1 cellular context compared by ENCODE assay signal in the genomic region with DNA sequence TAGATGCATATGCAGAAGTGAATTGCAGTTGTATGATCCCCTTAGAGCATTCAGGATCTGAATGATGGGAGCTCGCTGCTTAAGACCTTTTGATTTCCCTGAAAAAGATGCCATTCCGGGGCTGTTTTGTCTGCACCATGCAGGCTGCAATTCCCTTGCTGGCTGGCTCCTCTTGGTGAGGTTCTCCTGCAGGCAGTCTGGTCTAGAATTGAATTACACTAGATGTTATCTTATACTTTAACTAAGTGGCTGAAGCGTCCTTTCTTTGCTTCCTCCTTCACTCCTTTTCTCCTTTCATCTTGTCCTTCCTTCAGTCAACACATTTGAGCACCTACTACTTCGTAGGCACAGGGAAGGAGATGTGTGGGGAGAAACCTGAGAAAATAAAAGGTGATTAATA.
TF ChIP-seq lines count a peak whose summit lies in the region.

No MANE protein-coding gene starts in this region.

TF ChIP-seq in SK-N-SH, 30 proteins besides CTCF, POLR2A, EP300 and RAD21 (continued from another document):
- TF ChIP-seq, protein P1, sequence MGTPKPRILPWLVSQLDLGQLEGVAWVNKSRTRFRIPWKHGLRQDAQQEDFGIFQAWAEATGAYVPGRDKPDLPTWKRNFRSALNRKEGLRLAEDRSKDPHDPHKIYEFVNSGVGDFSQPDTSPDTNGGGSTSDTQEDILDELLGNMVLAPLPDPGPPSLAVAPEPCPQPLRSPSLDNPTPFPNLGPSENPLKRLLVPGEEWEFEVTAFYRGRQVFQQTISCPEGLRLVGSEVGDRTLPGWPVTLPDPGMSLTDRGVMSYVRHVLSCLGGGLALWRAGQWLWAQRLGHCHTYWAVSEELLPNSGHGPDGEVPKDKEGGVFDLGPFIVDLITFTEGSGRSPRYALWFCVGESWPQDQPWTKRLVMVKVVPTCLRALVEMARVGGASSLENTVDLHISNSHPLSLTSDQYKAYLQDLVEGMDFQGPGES (IDR thresholded peaks at IDR 0.05; ENCODE audit: low read depth, low read length), result no peak
- TF ChIP-seq, protein P2, sequence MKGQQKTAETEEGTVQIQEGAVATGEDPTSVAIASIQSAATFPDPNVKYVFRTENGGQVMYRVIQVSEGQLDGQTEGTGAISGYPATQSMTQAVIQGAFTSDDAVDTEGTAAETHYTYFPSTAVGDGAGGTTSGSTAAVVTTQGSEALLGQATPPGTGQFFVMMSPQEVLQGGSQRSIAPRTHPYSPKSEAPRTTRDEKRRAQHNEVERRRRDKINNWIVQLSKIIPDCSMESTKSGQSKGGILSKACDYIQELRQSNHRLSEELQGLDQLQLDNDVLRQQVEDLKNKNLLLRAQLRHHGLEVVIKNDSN (IDR thresholded peaks at IDR 0.05; ENCODE audit: borderline replicate concordance, low read depth), result no peak
- TF ChIP-seq EZH2phosphoT487 (IDR thresholded peaks at IDR 0.05; ENCODE audit: borderline replicate concordance, low read depth), result no peak
TF ChIP-seq in SK-N-SH: peak in this region for 0.
